ENCODE assay signal across 8 cellular contexts in the genomic region with DNA sequence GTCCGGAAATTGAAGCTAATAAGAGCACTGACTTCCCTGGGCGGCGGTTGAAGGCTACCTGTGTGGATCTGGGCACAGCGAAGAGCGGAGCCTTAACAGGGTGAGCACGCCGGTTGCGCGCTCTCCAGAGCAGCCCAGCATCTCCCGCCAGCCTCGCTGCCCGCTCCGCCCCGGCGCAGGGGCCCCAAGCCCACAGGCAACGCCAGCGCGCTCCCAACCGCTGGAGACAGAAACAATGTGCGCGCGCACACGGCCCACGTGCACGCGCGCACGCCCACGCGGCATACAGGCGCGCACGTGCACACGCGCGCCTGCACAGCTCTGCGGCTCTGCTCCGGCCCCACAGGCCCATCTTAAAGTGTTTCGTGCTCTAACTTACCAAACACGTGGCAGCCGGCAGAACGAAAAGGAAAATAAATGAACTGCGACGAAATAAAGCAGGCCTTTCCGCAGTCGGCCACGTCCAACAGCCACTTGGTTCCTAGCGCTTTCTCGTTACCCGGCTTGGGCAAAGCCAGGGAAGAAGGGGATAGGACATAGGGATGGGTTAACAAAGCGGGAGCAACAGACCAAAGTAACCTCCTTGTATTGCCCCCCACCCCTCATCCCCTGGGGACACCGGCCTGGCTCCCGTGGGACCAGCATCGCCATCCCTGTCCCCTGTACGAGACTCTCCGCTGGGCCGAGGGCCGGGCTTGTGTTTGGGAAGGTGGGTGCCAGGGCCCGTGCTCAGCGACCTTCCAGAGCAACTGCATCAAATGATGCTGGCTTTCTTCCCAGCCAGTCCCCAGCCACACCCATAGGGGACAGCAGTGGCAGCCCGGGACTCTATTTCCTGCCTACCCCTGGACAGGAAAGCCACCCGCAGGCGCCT.
A peak's percentile ranks its signal among the peaks of the same experiment; 100 is the strongest.
DNase-seq lines count a peak whose midpoint lies in the region; ATAC-seq and TF ChIP-seq lines count a peak whose summit lies in the region.

No MANE protein-coding gene starts in this region.

- H3K27me3 ChIP-seq in PC-9 (ENCODE audit: insufficient read depth, low read depth): no peaks in the 10 kb centered on the region

- H3F3A ChIP-seq in PC-9 (ENCODE audit: insufficient read depth, low read depth): no peaks in the 10 kb centered on the region

- H2AFZ ChIP-seq in PC-9: peak overlapping the region; percentile 71; the same call in 1 of the 2 replicates

- H3K79me2 ChIP-seq in PC-9 (ENCODE audit: low read depth): no peaks in the 10 kb centered on the region

- BruUV-seq in PC-9 (replicated peaks; lab: Mats Ljungman, UMichigan): no TSS peak

- DNase-seq in AG20443 (ENCODE audit: low spot score) (peak; percentile 92), PC-9 (peak in 1 of 2 experiments; percentile 58), caudate nucleus (lab: John Stamatoyannopoulos, UW) (peak in 38 of 61 donors; percentile 5 to 71 (median 34)), iris pigment epithelial cell (ENCODE audit: low read depth) (peak; percentile 67), skeletal muscle cell (ENCODE audit: low read depth) (peak; percentile 60)

- H3K36me3 ChIP-seq in PC-9 (ENCODE audit: low read depth): no peaks in the 10 kb centered on the region

- CTCF ChIA-PET in PC-9 (lab: Charles Lee): interaction anchor here (0.7 kb wide), 1 partner anchor 294 kb away, joined by 6 read pairs; no protein-coding TSS in a partner anchor

- no peaks in the 10 kb centered on the region for H3K4me1 ChIP-seq in PC-9 (replicated peaks; ENCODE audit: insufficient read depth)

- H3K9me2 ChIP-seq in PC-9 (ENCODE audit: insufficient read depth): no peaks in the 10 kb centered on the region

- no peak for TF ChIP-seq CTCF in PC-9 (conservative IDR thresholded peaks at IDR 0.05)

- intact Hi-C loops in PC-9 (cut with micrococcal nuclease; ENCODE audit: unreplicated experiment): loop anchor here (2.0 kb wide), 1 partner anchor 16 kb away; no protein-coding TSS in a partner anchor

- H4K20me1 ChIP-seq in PC-9 (ENCODE audit: insufficient read depth): no peaks in the 10 kb centered on the region

- peaks cover 7% of the 10 kb centered on the region; the same call in 1 of the 2 replicates for H3K9me3 ChIP-seq in PC-9 (ENCODE audit: insufficient read depth, low read depth)

- POLR2A ChIA-PET in PC-9 (lab: Charles Lee; ENCODE audit: unreplicated experiment): no interaction called here

- H3K27ac ChIP-seq in PC-9 (no peak overlapping the region), caudate nucleus (ENCODE audit: low read depth, low read length) (no peak overlapping the region)

- H3K4me2 ChIP-seq in PC-9: peak overlapping the region; percentile 72

- H3K4me3 ChIP-seq in PC-9: peak overlapping the region; percentile 52
- H3K4me3 ChIP-seq in skeletal muscle cell (ENCODE audit: low read depth, low read length): peak overlapping the region; percentile 50

- peak; percentile 59 for ATAC-seq in GM19463 (IDR thresholded peaks at IDR 0.05; ENCODE audit: unreplicated experiment)
- no peak for ATAC-seq in HG03175 (IDR thresholded peaks at IDR 0.05; ENCODE audit: unreplicated experiment)
- no peak for ATAC-seq in GM21528 (IDR thresholded peaks at IDR 0.05; ENCODE audit: low FRiP score, unreplicated experiment)
